ENCODE assay signal across 12 cellular contexts in genomic region chr4:36209941-36210663, GRCh38. TPM values are rescaled to one million over a fixed set of nuclear protein-coding genes. Genes with fewer than 3 reads are reported as not detected.
A peak's percentile ranks its signal among the peaks of the same experiment; 100 is the strongest.
DNase-seq lines count a peak whose midpoint lies in the region; ATAC-seq and TF ChIP-seq lines count a peak whose summit lies in the region.
"Had no signal": no experiment of that assay in that cellular context is flagged by ENCODE, and none has a peak within 500 bp of the region (broad histone marks: within the 10 kb centered on the region; RNA-seq: fewer than 3 reads in every experiment).

No MANE protein-coding gene starts in this region.

- H3K36me3 Mint-ChIP-seq in CD8-positive, alpha-beta memory T cell = peaks cover 18 to 74% (median 30%) of the 10 kb centered on the region in 3 donors

- peaks cover 21% of the 10 kb centered on the region for H3K4me1 ChIP-seq in CD8-positive, alpha-beta memory T cell (ENCODE audit: insufficient read depth, low read length)
- H3K4me1 ChIP-seq in vagina (no peaks in the 10 kb centered on the region), uterus (no peaks in the 10 kb centered on the region)
- H3K4me1 ChIP-seq: sigmoid colon had no signal

- intact Hi-C loops in vagina (cut with DNase I) (no loop called here), uterus (cut with DNase I; ENCODE audit: low total_unique reads) (no loop called here)

- H3K27me3 ChIP-seq in CD8-positive, alpha-beta memory T cell (ENCODE audit: insufficient read depth, low read length, poor library complexity, severe bottlenecking) = no peaks in the 10 kb centered on the region
- H3K27me3 ChIP-seq in vagina = no peaks in the 10 kb centered on the region
- no peaks in the 10 kb centered on the region for H3K27me3 ChIP-seq in uterus
- H3K27me3 ChIP-seq: BLaER1 treated with 17β-estradiol and CSF1 and Interleukin-3, amounts not matched to agents 10 nM and 100 nM; sigmoid colon had no signal

- TF ChIP-seq CTCF in choroid plexus epithelial cell (conservative IDR thresholded peaks at IDR 0.05; ENCODE audit: low read depth, low read length) = no peak
- no peak for TF ChIP-seq CTCF in vagina (IDR thresholded peaks at IDR 0.05)
- TF ChIP-seq CTCF in uterus (IDR thresholded peaks at IDR 0.05) = no peak

- H3K4me3 ChIP-seq in CD8-positive, alpha-beta memory T cell (ENCODE audit: low read length) = no peak overlapping the region
- no peak overlapping the region for H3K4me3 ChIP-seq in choroid plexus epithelial cell (ENCODE audit: low read depth, low read length)
- H3K4me3 ChIP-seq in vagina = no peak overlapping the region
- H3K4me3 ChIP-seq in uterus = no peak overlapping the region
- H3K4me3 ChIP-seq: BLaER1 treated with 17β-estradiol and CSF1 and Interleukin-3, amounts not matched to agents 10 nM and 100 nM; sigmoid colon had no signal

- H3K36me3 ChIP-seq in CD8-positive, alpha-beta memory T cell (ENCODE audit: insufficient read depth, low read length) = no peaks in the 10 kb centered on the region
- H3K36me3 ChIP-seq in vagina = peaks cover 0 to 5% of the 10 kb centered on the region in 2 donors
- H3K36me3 ChIP-seq in uterus = no peaks in the 10 kb centered on the region
- H3K36me3 ChIP-seq: sigmoid colon had no signal

- H3K9me3 Mint-ChIP-seq in CD8-positive, alpha-beta memory T cell = no peaks in the 10 kb centered on the region

- H3K4me1 Mint-ChIP-seq in CD8-positive, alpha-beta memory T cell = peaks cover 77 to 95% (median 95%) of the 10 kb centered on the region in 3 donors

- no peak for DNase-seq in CD8-positive, alpha-beta memory T cell
- DNase-seq in choroid plexus epithelial cell (ENCODE audit: low read depth) = peak; percentile 13
- DNase-seq in vagina (ENCODE audit: extremely low spot score in 2 of 2) = no peak
- DNase-seq in SW 1271 (lab: John Stamatoyannopoulos, UW) = no peak
- no peak for DNase-seq in NCI-H2107 treated with DMSO at 0.1 percent for 48 hours (lab: John Stamatoyannopoulos, UW; ENCODE audit: unreplicated experiment)
- no peak for DNase-seq in uterus
- DNase-seq: activated CD8-positive, alpha-beta memory T cell treated with anti-CD3 and anti-CD28 coated beads, Interleukin-2, amount 50 U/mL, for 4 hours; sigmoid colon had no signal

- H3K9me3 ChIP-seq in CD8-positive, alpha-beta memory T cell (ENCODE audit: low read length) = no peaks in the 10 kb centered on the region
- H3K9me3 ChIP-seq in vagina (no peaks in the 10 kb centered on the region), uterus (no peaks in the 10 kb centered on the region)
- H3K9me3 ChIP-seq: BLaER1 treated with 17β-estradiol and CSF1 and Interleukin-3, amounts not matched to agents 10 nM and 100 nM; sigmoid colon had no signal

- H3K27me3 Mint-ChIP-seq in CD8-positive, alpha-beta memory T cell = no peaks in the 10 kb centered on the region

- TF ChIP-seq POLR2A in vagina (IDR thresholded peaks at IDR 0.05) (no peak), uterus (IDR thresholded peaks at IDR 0.05) (no peak)

- ATAC-seq in GM19025 (IDR thresholded peaks at IDR 0.05; ENCODE audit: low read depth, unreplicated experiment) (peak; percentile 39), HG03159 (IDR thresholded peaks at IDR 0.05; ENCODE audit: unreplicated experiment) (peak; percentile 48)

- POLR2A ChIA-PET in CD8-positive, alpha-beta memory T cell (lab: Charles Lee) = no interaction called here

- H3K27ac ChIP-seq in CD8-positive, alpha-beta memory T cell (ENCODE audit: low read depth, low read length) = no peak overlapping the region
- H3K27ac ChIP-seq in vagina (no peak overlapping the region), uterus (no peak overlapping the region)
- H3K27ac ChIP-seq: BLaER1 treated with 17β-estradiol and CSF1 and Interleukin-3, amounts not matched to agents 10 nM and 100 nM; sigmoid colon had no signal

- CTCF ChIA-PET in CD8-positive, alpha-beta memory T cell (lab: Charles Lee) = interaction anchor here (1.3 kb wide), 1 partner anchor 47 kb away, joined by 3 read pairs; no protein-coding TSS in a partner anchor

- peak overlapping the region; percentile 19 to 71 (median 54) for H3K4me3 Mint-ChIP-seq in CD8-positive, alpha-beta memory T cell

- peak overlapping the region in 7 of 8 donors; percentile 72 to 96 (median 78) for H3K27ac Mint-ChIP-seq in CD8-positive, alpha-beta memory T cell

RNA-seq across cellular contexts. Expression of gene ARAP2, which starts 34.2 kb away (rescaled TPM):
- 10 to 100 TPM; 49.7 to 49.9 TPM for total RNA-seq in CD8-positive, alpha-beta memory T cell
- 44.2 TPM for polyA plus RNA-seq in CD8-positive, alpha-beta memory T cell
- total RNA-seq in vagina (52.8 TPM), uterus (100 to 1,000 TPM in 1 of 4 donors, 10 to 100 TPM in 3; 10.5 to 134 (median 27.1) TPM)
- total RNA-seq: myocyte had no signal
